ENCODE assay signal across 2 cellular contexts in the genomic region with DNA sequence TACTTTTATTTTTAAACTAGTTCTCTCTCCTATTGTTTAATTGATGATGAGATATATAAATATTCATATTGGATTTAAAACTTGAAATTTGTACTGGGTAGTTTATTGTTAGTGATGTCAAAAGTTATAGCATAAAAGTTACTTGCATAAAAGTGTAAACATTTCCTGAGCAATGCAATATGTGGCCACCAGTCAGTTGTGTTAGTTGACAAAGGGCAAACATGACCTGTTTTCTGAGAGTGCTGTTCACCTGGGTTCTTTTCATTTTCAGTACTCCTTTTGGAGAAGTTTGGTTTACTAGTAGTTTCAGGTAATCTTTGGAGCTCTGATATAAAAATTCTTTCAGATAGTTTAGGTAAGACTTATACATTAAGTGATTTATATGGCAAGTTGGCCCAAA.
TF ChIP-seq lines count a peak whose summit lies in the region.

No MANE protein-coding gene starts in this region.

TF ChIP-seq in GM12878, 131 proteins besides CTCF, POLR2A, EP300 and RAD21 (continued from another document):
- TF ChIP-seq, protein P1, sequence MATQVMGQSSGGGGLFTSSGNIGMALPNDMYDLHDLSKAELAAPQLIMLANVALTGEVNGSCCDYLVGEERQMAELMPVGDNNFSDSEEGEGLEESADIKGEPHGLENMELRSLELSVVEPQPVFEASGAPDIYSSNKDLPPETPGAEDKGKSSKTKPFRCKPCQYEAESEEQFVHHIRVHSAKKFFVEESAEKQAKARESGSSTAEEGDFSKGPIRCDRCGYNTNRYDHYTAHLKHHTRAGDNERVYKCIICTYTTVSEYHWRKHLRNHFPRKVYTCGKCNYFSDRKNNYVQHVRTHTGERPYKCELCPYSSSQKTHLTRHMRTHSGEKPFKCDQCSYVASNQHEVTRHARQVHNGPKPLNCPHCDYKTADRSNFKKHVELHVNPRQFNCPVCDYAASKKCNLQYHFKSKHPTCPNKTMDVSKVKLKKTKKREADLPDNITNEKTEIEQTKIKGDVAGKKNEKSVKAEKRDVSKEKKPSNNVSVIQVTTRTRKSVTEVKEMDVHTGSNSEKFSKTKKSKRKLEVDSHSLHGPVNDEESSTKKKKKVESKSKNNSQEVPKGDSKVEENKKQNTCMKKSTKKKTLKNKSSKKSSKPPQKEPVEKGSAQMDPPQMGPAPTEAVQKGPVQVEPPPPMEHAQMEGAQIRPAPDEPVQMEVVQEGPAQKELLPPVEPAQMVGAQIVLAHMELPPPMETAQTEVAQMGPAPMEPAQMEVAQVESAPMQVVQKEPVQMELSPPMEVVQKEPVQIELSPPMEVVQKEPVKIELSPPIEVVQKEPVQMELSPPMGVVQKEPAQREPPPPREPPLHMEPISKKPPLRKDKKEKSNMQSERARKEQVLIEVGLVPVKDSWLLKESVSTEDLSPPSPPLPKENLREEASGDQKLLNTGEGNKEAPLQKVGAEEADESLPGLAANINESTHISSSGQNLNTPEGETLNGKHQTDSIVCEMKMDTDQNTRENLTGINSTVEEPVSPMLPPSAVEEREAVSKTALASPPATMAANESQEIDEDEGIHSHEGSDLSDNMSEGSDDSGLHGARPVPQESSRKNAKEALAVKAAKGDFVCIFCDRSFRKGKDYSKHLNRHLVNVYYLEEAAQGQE (IDR thresholded peaks at IDR 0.05; ENCODE audit: low read depth, low read length), result no peak
- TF ChIP-seq MTA2 (IDR thresholded peaks at IDR 0.05; ENCODE audit: low read depth) (no peak), POLR2AphosphoS2 (IDR thresholded peaks at IDR 0.05; ENCODE audit: low read depth, low read length) (no peak), WRNIP1 (IDR thresholded peaks at IDR 0.05; ENCODE audit: borderline replicate concordance, low read depth, low read length) (no peak), ZNF217 (IDR thresholded peaks at IDR 0.05) (no peak)

TF ChIP-seq in HepG2, 621 proteins besides CTCF, POLR2A, EP300 and RAD21 (continued from another document):
- TF ChIP-seq SOX6 (IDR thresholded peaks at IDR 0.05) (no peak), SOX6 (CRISPR knock-in tag; IDR thresholded peaks at IDR 0.05) (no peak), MIER2 (CRISPR knock-in tag; IDR thresholded peaks at IDR 0.05) (no peak), RELA (CRISPR knock-in tag; IDR thresholded peaks at IDR 0.05) (no peak), SNRNP70 (IDR thresholded peaks at IDR 0.05; ENCODE audit: low read depth, low read length) (no peak)
